Comparison of ENCODE assay signal across 26 cellular contexts in the genomic region with DNA sequence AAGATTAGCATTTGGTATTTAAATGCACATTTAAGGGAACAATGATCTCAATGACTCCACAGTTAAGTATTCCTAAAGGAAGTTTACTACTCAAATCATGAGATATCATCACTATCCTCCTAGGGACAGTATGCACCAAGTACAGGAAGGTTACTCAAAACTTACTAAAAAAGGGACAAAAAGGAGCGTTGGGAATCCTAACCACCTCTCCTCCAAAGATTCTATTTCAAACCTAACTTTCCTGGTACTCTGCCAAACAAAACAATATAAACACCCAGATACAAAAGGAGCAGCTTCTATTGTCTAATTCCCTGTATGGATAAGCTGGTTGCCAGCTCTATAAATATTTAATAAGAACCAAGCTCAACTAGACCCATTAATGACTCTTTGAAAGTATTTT.
A peak's percentile ranks its signal among the peaks of the same experiment; 100 is the strongest.
DNase-seq lines count a peak whose midpoint lies in the region; TF ChIP-seq lines count a peak whose summit lies in the region.
"Had no signal": no experiment of that assay in that cellular context is flagged by ENCODE, and none has a peak within 500 bp of the region (broad histone marks: within the 10 kb centered on the region; RNA-seq: fewer than 3 reads in every experiment).

No MANE protein-coding gene starts in this region.

- H3K36me3 ChIP-seq in HEK293 (ENCODE audit: control insufficient read depth in 2 of 2, insufficient read depth in 1 of 2, low read length in 2 of 2) (no peaks in the 10 kb centered on the region), H7 (replicated peaks; ENCODE audit: control insufficient read depth, insufficient read depth, low read length) (no peaks in the 10 kb centered on the region)
- H3K36me3 ChIP-seq: heart left ventricle, MG63, pancreas, upper lobe of left lung had no signal

- no peaks in the 10 kb centered on the region for H3K9me3 ChIP-seq in HEK293 (ENCODE audit: control insufficient read depth, insufficient read depth, low read depth, low read length)
- H3K9me3 ChIP-seq: heart left ventricle, MG63, pancreas, upper lobe of left lung had no signal

- H3K4me3 ChIP-seq in HEK293 (ENCODE audit: low read depth, low read length) (no peak overlapping the region), H7 (ENCODE audit: insufficient read depth, low read depth, low read length) (no peak overlapping the region)
- H3K4me3 ChIP-seq: heart left ventricle, MG63, pancreas, upper lobe of left lung had no signal

- H3K27ac ChIP-seq in HEK293 (ENCODE audit: extremely low read depth, low read depth, low read length), result no peak overlapping the region
- H3K27ac ChIP-seq: 22Rv1, pancreas, upper lobe of left lung had no signal

- no peak for TF ChIP-seq CTCF in HEK293 (tag by site-specific recombination; IDR thresholded peaks at IDR 0.05)

- DNase-seq in DMS53 (lab: John Stamatoyannopoulos, UW) (peak; percentile 25), DMS53 treated with DMSO at 0.1 percent for 48 hours (lab: John Stamatoyannopoulos, UW; ENCODE audit: unreplicated experiment) (no peak), RPMI7951 (ENCODE audit: low read depth) (peak; percentile 37), kidney glomerular epithelial cell (lab: John Stamatoyannopoulos, UW) (peak; percentile 14), amniotic stem cell (lab: John Stamatoyannopoulos, UW) (no peak), H7 (no peak), kidney tubule cell (ENCODE audit: low spot score) (no peak)
- DNase-seq: activated naive CD4-positive, alpha-beta T cell treated with anti-CD3 and anti-CD28 coated beads, Interleukin-2, amount 50 U/mL, for 16 hours; aorta; CD4-positive, CD25-positive, alpha-beta regulatory T cell; DMS 273 treated with DMSO at 0.1 percent for 48 hours; effector CD4-positive, alpha-beta T cell; erythroblast; foreskin fibroblast; GDM1; heart left ventricle; MG63; NCI-H1417 treated with DMSO at 0.1 percent for 48 hours; NCI-H2081 treated with DMSO at 0.1 percent for 48 hours; NCI-H524 treated with DMSO at 0.1 percent for 48 hours; pancreas; Right ventricle myocardium superior; SW 1271; upper lobe of left lung had no signal

- H3K4me1 ChIP-seq in HEK293 (ENCODE audit: control insufficient read depth, insufficient read depth, low read length), result peaks cover 11% of the 10 kb centered on the region
- H3K4me1 ChIP-seq: pancreas had no signal

- CTCF ChIA-PET in HEK293 (lab: Yijun Ruan, JAX), result interaction anchor here (0.7 to 1.4 kb wide), 3 partner anchors 28 to 341 kb away, joined by 3 to 5 read pairs (median 3); no protein-coding TSS in a partner anchor

- POLR2A ChIA-PET in HEK293 (lab: Yijun Ruan, JAX), result no interaction called here

- H3K27me3 ChIP-seq in H7 (ENCODE audit: control insufficient read depth, insufficient read depth, low read length), result no peaks in the 10 kb centered on the region
- H3K27me3 ChIP-seq: heart left ventricle, MG63, pancreas, upper lobe of left lung had no signal

TF ChIP-seq in HEK293, 187 proteins besides CTCF, POLR2A, EP300 and RAD21:
- no peak for TF ChIP-seq SP2 (tag by site-specific recombination; IDR thresholded peaks at IDR 0.05)
- no peak for TF ChIP-seq GLIS1 (tag by site-specific recombination; IDR thresholded peaks at IDR 0.05)
- peak; percentile 60; the same call in 1 of the 2 replicates for TF ChIP-seq FEZF1 (tag by site-specific recombination; IDR thresholded peaks at IDR 0.05)
- no peak for TF ChIP-seq ZNF341 (tag by site-specific recombination; IDR thresholded peaks at IDR 0.05; ENCODE audit: low read depth)

Comparison
In these comparisons a context has a peak if more than half of its experiments do, and no peak if none do; other contexts are left out.
1. DNase-seq: peak in DMS53 (single experiment), RPMI7951 (single experiment) and kidney glomerular epithelial cell (single experiment); none in DMS53 treated with DMSO at 0.1 percent for 48 hours (single experiment), amniotic stem cell (single experiment), H7 (single experiment) and kidney tubule cell (single experiment).